Comparison of ENCODE assay signal across 1 cellular context in genomic region chr14:24366375-24366663, GRCh38.
TF ChIP-seq lines count a peak whose summit lies in the region.

No MANE protein-coding gene starts in this region.

TF ChIP-seq in H1, 55 proteins besides CTCF, POLR2A, EP300 and RAD21:
- 0 out of 2 replicates have a peak, but pooled peaks have one; percentile 4 for TF ChIP-seq RBBP5 (IDR thresholded peaks at IDR 0.05; ENCODE audit: borderline replicate concordance, low read depth, low read length)
- TF ChIP-seq NANOG (IDR thresholded peaks at IDR 0.05; ENCODE audit: insufficient read depth, low read depth, low read length, poor library complexity, severe bottlenecking) = no peak
